8 cellular contexts compared by ENCODE assay signal in genomic region chr19:57559008-57559403, GRCh38. TPM values are rescaled to one million over a fixed set of nuclear protein-coding genes. Genes with fewer than 3 reads are reported as not detected.
A peak's percentile ranks its signal among the peaks of the same experiment; 100 is the strongest.
DNase-seq lines count a peak whose midpoint lies in the region; ATAC-seq, FAIRE-seq and TF ChIP-seq lines count a peak whose summit lies in the region.

No MANE protein-coding gene starts in this region.

- H3K4me3 ChIP-seq in MG63 (peak overlapping the region; percentile 78), astrocyte of the cerebellum (ENCODE audit: low read depth, low read length) (peak overlapping the region; percentile 88), iPS-18a (ENCODE audit: low read length) (peak overlapping the region; percentile 88), small intestine (ENCODE audit: low read depth in 1 of 2, low read length in 2 of 2) (peak overlapping the region; percentile 87 to 89)

- peak overlapping the region; percentile 91 to 95 for H3K4me3 Mint-ChIP-seq in CD14-positive monocyte

- 0% methylated on average over 22 of the region's 22 CpGs for WGBS in small intestine, 3 donors

- no peak for FAIRE-seq in small intestine (lab: Jason Lieb, UNC)

- intact Hi-C loops in CD14-positive monocyte (cut with micrococcal nuclease) = no loop called here

- H3K9me3 ChIP-seq in MG63 (peaks cover 55% of the 10 kb centered on the region), iPS-18a (ENCODE audit: control insufficient read depth, low read depth, low read length) (peaks cover 6% of the 10 kb centered on the region), small intestine (ENCODE audit: control insufficient read depth, low read depth) (no peaks in the 10 kb centered on the region)

- H3K27ac ChIP-seq in iPS-18a (ENCODE audit: low read length) (no peak overlapping the region), small intestine (ENCODE audit: low read depth in 1 of 2, low read length in 1 of 2) (peak overlapping the region in 1 of 2 donors; percentile 80)

- H3K9me3 Mint-ChIP-seq in CD14-positive monocyte = peaks cover 54 to 80% (median 69%) of the 10 kb centered on the region in 7 donors

- DNase-seq in CD14-positive monocyte (ENCODE audit: low spot score) (no peak), GM19238 (ENCODE audit: insufficient read length, low spot score) (peak; percentile 25), MG63 (peak; percentile 43), astrocyte of the cerebellum (ENCODE audit: low read depth) (no peak), small intestine (peak; percentile 10), amniotic stem cell (lab: John Stamatoyannopoulos, UW) (no peak)

- H3K27me3 ChIP-seq in MG63 = no peaks in the 10 kb centered on the region
- H3K27me3 ChIP-seq in iPS-18a (ENCODE audit: control insufficient read depth, insufficient read depth, low read length) = no peaks in the 10 kb centered on the region
- H3K27me3 ChIP-seq in small intestine (ENCODE audit: control insufficient read depth in 2 of 2, insufficient read depth in 2 of 2, low read length in 2 of 2) = no peaks in the 10 kb centered on the region

- no peak for TF ChIP-seq CTCF in CD14-positive monocyte (IDR thresholded peaks at IDR 0.05)
- TF ChIP-seq CTCF in astrocyte of the cerebellum (IDR thresholded peaks at IDR 0.05; ENCODE audit: low read depth, low read length, missing control alignments) = no peak

- in situ Hi-C loops in astrocyte of the cerebellum (cut with HindIII; ENCODE audit: low sequenced_read_pairs) = no loop called here

- no peak for ATAC-seq in HG03108 (IDR thresholded peaks at IDR 0.05; ENCODE audit: unreplicated experiment)

- peaks cover 21% of the 10 kb centered on the region for H3K4me1 Mint-ChIP-seq in CD14-positive monocyte

- H3K27me3 Mint-ChIP-seq in CD14-positive monocyte (ENCODE audit: low read depth in 3 of 3) = peaks cover 0 to 8% (median 3%) of the 10 kb centered on the region in 3 donors

- peaks cover 29 to 35% of the 10 kb centered on the region in 2 donors for H3K36me3 Mint-ChIP-seq in CD14-positive monocyte

- H3K9ac ChIP-seq in iPS-18a (ENCODE audit: low read length) = peak overlapping the region; percentile 69

- H3K4me1 ChIP-seq in iPS-18a (ENCODE audit: control insufficient read depth, low read depth, low read length) (peaks cover 7% of the 10 kb centered on the region), small intestine (ENCODE audit: control insufficient read depth in 2 of 2, insufficient read depth in 1 of 2, low read depth in 1 of 2, low read length in 1 of 2) (peaks cover 4 to 7% of the 10 kb centered on the region in 2 donors)

- H3K36me3 ChIP-seq in MG63 = peaks cover 41% of the 10 kb centered on the region
- H3K36me3 ChIP-seq in iPS-18a (ENCODE audit: control insufficient read depth, low read depth, low read length) = peaks cover 16% of the 10 kb centered on the region
- H3K36me3 ChIP-seq in small intestine (ENCODE audit: control insufficient read depth in 2 of 2, insufficient read depth in 2 of 2, low read length in 2 of 2) = peaks cover 4 to 12% of the 10 kb centered on the region in 2 donors

- peak overlapping the region in 4 of 7 donors; percentile 20 to 84 (median 41) for H3K27ac Mint-ChIP-seq in CD14-positive monocyte

RNA-seq across cellular contexts. Expression of gene ZNF550, which starts 0.7 kb away (rescaled TPM):
- polyA plus RNA-seq in CD14-positive monocyte = under 1 TPM; 0.25 to 0.65 TPM
- 4.2 and 5.1 TPM in 2 replicates for total RNA-seq in MG63 (2014; rRNA removed; shearing (Covaris generic); ENCODE audit: low replicate concordance)
- polyA plus RNA-seq in small intestine = 1 to 10 TPM; 1.1 to 2.4 (median 1.1) TPM

RNA-seq across cellular contexts. Expression of gene ZNF416, which starts 19.7 kb away (rescaled TPM):
- 1 to 10 TPM; 1.4 to 2.1 TPM for polyA plus RNA-seq in CD14-positive monocyte
- 7.7 and 9.1 TPM in 2 replicates for total RNA-seq in MG63 (2014; rRNA removed; shearing (Covaris generic); ENCODE audit: low replicate concordance)
- 1 to 10 TPM in 2 of 3 donors, under 1 TPM in 1; 0.89 to 2.7 (median 2.1) TPM for polyA plus RNA-seq in small intestine

RNA-seq across cellular contexts. Expression of gene ZIK1, which starts 24.9 kb away (rescaled TPM):
- polyA plus RNA-seq in CD14-positive monocyte (1 to 10 TPM; 1.0 to 1.1 TPM), small intestine (1 to 10 TPM in 2 of 3 donors, not detected in 1; 1.6 to 2.1 TPM)
- total RNA-seq in MG63 (2014; rRNA removed; shearing (Covaris generic); ENCODE audit: low replicate concordance) = not detected in 2 replicates

RNA-seq across cellular contexts. Expression of gene ZNF549, which starts 31.9 kb away (rescaled TPM):
- polyA plus RNA-seq in CD14-positive monocyte (under 1 TPM; 0.54 to 0.74 TPM), small intestine (1 to 10 TPM in 2 of 3 donors, under 1 TPM in 1; 0.89 to 2.0 (median 1.4) TPM)
- 2.2 and 5.0 TPM in 2 replicates for total RNA-seq in MG63 (2014; rRNA removed; shearing (Covaris generic); ENCODE audit: low replicate concordance)

RNA-seq across cellular contexts. Expression of gene ZNF530, which starts 40.7 kb away (rescaled TPM):
- polyA plus RNA-seq in CD14-positive monocyte (1 to 10 TPM in 1 of 2 donors, under 1 TPM in 1; 0.72 to 1.3 TPM), small intestine (1 to 10 TPM in 2 of 3 donors, under 1 TPM in 1; 0.89 to 6.2 (median 2.5) TPM)
- total RNA-seq in MG63 (2014; rRNA removed; shearing (Covaris generic); ENCODE audit: low replicate concordance) = 3.4 and 9.4 TPM in 2 replicates

Comparison
In these comparisons a context has a peak if more than half of its experiments do, and no peak if none do; other contexts are left out.
1. DNase-seq: peak in GM19238 (single experiment), MG63 (single experiment) and small intestine (single experiment); none in CD14-positive monocyte (single experiment), astrocyte of the cerebellum (single experiment) and amniotic stem cell (single experiment).
2. Peak in every context shown above with its lines, with median percentiles within 50 percentile points of each other: H3K4me3 ChIP-seq.